9 cellular contexts compared by ENCODE assay signal in genomic region chr7:144384555-144385245, GRCh38. TPM values are rescaled to one million over a fixed set of nuclear protein-coding genes. Genes with fewer than 3 reads are reported as not detected.
DNase-seq lines count a peak whose midpoint lies in the region; ATAC-seq and TF ChIP-seq lines count a peak whose summit lies in the region.
"Had no signal": no experiment of that assay in that cellular context is flagged by ENCODE, and none has a peak within 500 bp of the region (broad histone marks: within the 10 kb centered on the region; RNA-seq: fewer than 3 reads in every experiment).

No MANE protein-coding gene starts in this region.

- in situ Hi-C loops in Caki2 (cut with HindIII; ENCODE audit: low pct_unique_long_range_greater_than_20kb, low sequenced_read_pairs) = no loop called here

- DNase-seq in Caki2 (ENCODE audit: low read depth) (peak; percentile 78), MM.1S (peak; percentile 1), renal cortical epithelial cell (ENCODE audit: low read depth) (peak; percentile 86), NCI-H146 (lab: John Stamatoyannopoulos, UW) (no peak), OCI-M2 (lab: John Stamatoyannopoulos, UW; ENCODE audit: unreplicated experiment) (no peak)
- DNase-seq: DND-41 had no signal

- no peaks in the 10 kb centered on the region for H4K20me1 ChIP-seq in MM.1S (ENCODE audit: insufficient read depth, low read length)

- H3K27me3 ChIP-seq in MM.1S (replicated peaks; ENCODE audit: insufficient read depth, low read length) (no peaks in the 10 kb centered on the region), duodenal mucosa (ENCODE audit: control insufficient read depth in 1 of 2, insufficient read depth in 2 of 2, low read length in 2 of 2) (no peaks in the 10 kb centered on the region)

- no peaks in the 10 kb centered on the region for H3K9me2 ChIP-seq in MM.1S (replicated peaks; ENCODE audit: insufficient read depth, low read length)

- H3K9ac ChIP-seq in MM.1S (ENCODE audit: low read length) (no peak overlapping the region), duodenal mucosa (ENCODE audit: low read depth in 1 of 2, low read length in 2 of 2) (peak overlapping the region; percentile 58 to 60)

- TF ChIP-seq CTCF in MM.1S (IDR thresholded peaks at IDR 0.05; ENCODE audit: low read length) = no peak

- H3F3A ChIP-seq in MM.1S (ENCODE audit: insufficient read depth, low read length) = no peaks in the 10 kb centered on the region

- no peak overlapping the region for H3K27ac ChIP-seq in MM.1S (ENCODE audit: low read length)
- H3K27ac ChIP-seq in duodenal mucosa (ENCODE audit: low read depth, low read length) = peak overlapping the region; percentile 70

- H3K4me3 ChIP-seq in MM.1S (ENCODE audit: low read length) = no peak overlapping the region
- H3K4me3 ChIP-seq in duodenal mucosa (ENCODE audit: low read depth in 1 of 2, low read length in 2 of 2) = peak overlapping the region; percentile 53 to 64

- no peaks in the 10 kb centered on the region for H3K79me2 ChIP-seq in MM.1S (ENCODE audit: low read length)

- no peak overlapping the region for H2AFZ ChIP-seq in MM.1S (ENCODE audit: low read length)

- no peak overlapping the region for H3K4me2 ChIP-seq in MM.1S (ENCODE audit: low read depth, low read length)

- H3K9me3 ChIP-seq in MM.1S (replicated peaks; ENCODE audit: insufficient read depth, low read length) (no peaks in the 10 kb centered on the region), duodenal mucosa (ENCODE audit: control insufficient read depth in 1 of 2, low read length in 2 of 2) (no peaks in the 10 kb centered on the region)

- H3K36me3 ChIP-seq in MM.1S (replicated peaks; ENCODE audit: insufficient read depth, low read length) (no peaks in the 10 kb centered on the region), duodenal mucosa (ENCODE audit: control insufficient read depth in 1 of 2, insufficient read depth in 2 of 2, low read length in 2 of 2) (peaks cover 6 to 13% of the 10 kb centered on the region in 2 donors)

- no peak for ATAC-seq in GM18498 (IDR thresholded peaks at IDR 0.05; ENCODE audit: unreplicated experiment)
- no peak for ATAC-seq in HG02678 (IDR thresholded peaks at IDR 0.05; ENCODE audit: unreplicated experiment)

- H3K4me1 ChIP-seq in MM.1S (ENCODE audit: low read length) (no peaks in the 10 kb centered on the region), duodenal mucosa (ENCODE audit: control insufficient read depth in 1 of 2, insufficient read depth in 2 of 2, low read length in 2 of 2) (peaks cover 13% of the 10 kb centered on the region in 2 donors)

RNA-seq across cellular contexts. Expression of gene NOBOX, which starts 18.8 kb away (rescaled TPM):
- not detected in 2 replicates for total RNA-seq in Caki2 (2014; rRNA removed; shearing (Covaris generic); ENCODE audit: low replicate concordance)
- total RNA-seq in renal cortical epithelial cell = not detected in 2 replicates

RNA-seq across cellular contexts. Expression of gene ARHGEF5, which starts 29.5 kb away (rescaled TPM):
- 8.7 and 10.6 TPM in 2 replicates for total RNA-seq in Caki2 (2014; rRNA removed; shearing (Covaris generic); ENCODE audit: low replicate concordance)
- 15.6 and 34.1 TPM in 2 replicates for total RNA-seq in renal cortical epithelial cell

Comparison
In these comparisons a context has a peak if more than half of its experiments do, and no peak if none do; other contexts are left out.
1. DNase-seq: peak in Caki2 (single experiment), MM.1S (single experiment) and renal cortical epithelial cell (single experiment); none in NCI-H146 (single experiment) and OCI-M2 (single experiment).